Comparison of ENCODE assay signal across 10 cellular contexts in genomic region chr12:12901158-12901791, GRCh38. TPM values are rescaled to one million over a fixed set of nuclear protein-coding genes. Genes with fewer than 3 reads are reported as not detected.
DNase-seq lines count a peak whose midpoint lies in the region; ATAC-seq and TF ChIP-seq lines count a peak whose summit lies in the region.
"Had no signal": no experiment of that assay in that cellular context is flagged by ENCODE, and none has a peak within 500 bp of the region (broad histone marks: within the 10 kb centered on the region; RNA-seq: fewer than 3 reads in every experiment).

No MANE protein-coding gene starts in this region.

- ATAC-seq in GM23338: no peak
- no peak for ATAC-seq in GM19324 (IDR thresholded peaks at IDR 0.05; ENCODE audit: low FRiP score, unreplicated experiment)
- no peak for ATAC-seq in GM18511 (IDR thresholded peaks at IDR 0.05; ENCODE audit: unreplicated experiment)

- no peaks in the 10 kb centered on the region for H3K4me1 Mint-ChIP-seq in GM23338

- H4K20me1 ChIP-seq in GM23338 (replicated peaks; ENCODE audit: insufficient read depth): no peaks in the 10 kb centered on the region

- H3K27me3 Mint-ChIP-seq in GM23338 (ENCODE audit: insufficient read depth, low read depth, poor library complexity): peaks cover 8% of the 10 kb centered on the region

- H3K27ac ChIP-seq in GM23338 (ENCODE audit: low read depth): no peak overlapping the region
- H3K27ac ChIP-seq: parathyroid adenoma had no signal

- no peak overlapping the region for H3K27ac Mint-ChIP-seq in GM23338

- no peaks in the 10 kb centered on the region for H3K36me3 Mint-ChIP-seq in GM23338 (ENCODE audit: low read depth)

- H3F3A ChIP-seq in GM23338 (replicated peaks; ENCODE audit: low read depth): no peaks in the 10 kb centered on the region

- no peaks in the 10 kb centered on the region for H3K9me3 Mint-ChIP-seq in GM23338

- no peak overlapping the region for H3K4me3 Mint-ChIP-seq in GM23338

- TF ChIP-seq CTCF in GM23338 (conservative IDR thresholded peaks at IDR 0.05; ENCODE audit: low read depth in 2 of 2): no peak
- TF ChIP-seq CTCF in fibroblast of mammary gland (conservative IDR thresholded peaks at IDR 0.05; ENCODE audit: control insufficient read depth, insufficient read depth, low read depth, low read length): no peak
- no peak for TF ChIP-seq CTCF in retinal pigment epithelial cell (conservative IDR thresholded peaks at IDR 0.05; ENCODE audit: low read depth, low read length)

- H3K27me3 ChIP-seq in GM23338 (ENCODE audit: insufficient read depth): no peaks in the 10 kb centered on the region

- H3K9me2 ChIP-seq in GM23338 (ENCODE audit: insufficient read depth): no peaks in the 10 kb centered on the region

- no peaks in the 10 kb centered on the region for H3K36me3 ChIP-seq in GM23338 (ENCODE audit: insufficient read depth)

- H3K4me2 ChIP-seq in GM23338: no peak overlapping the region

- H3K4me3 ChIP-seq in GM23338 (no peak overlapping the region), fibroblast of mammary gland (ENCODE audit: control insufficient read depth, low read depth, low read length) (peak overlapping the region; percentile 32), retinal pigment epithelial cell (ENCODE audit: low read length) (peak overlapping the region; percentile 32)

- no peaks in the 10 kb centered on the region for H3K79me2 ChIP-seq in GM23338 (replicated peaks; ENCODE audit: insufficient read depth)
- H3K79me2 ChIP-seq: parathyroid adenoma had no signal

- H3K4me1 ChIP-seq in GM23338 (ENCODE audit: insufficient read depth): no peaks in the 10 kb centered on the region
- H3K4me1 ChIP-seq: parathyroid adenoma had no signal

- peak overlapping the region; percentile 10; the same call in 1 of the 2 replicates for H2AFZ ChIP-seq in GM23338
- H2AFZ ChIP-seq: parathyroid adenoma had no signal

- no peak for DNase-seq in GM23338 (ENCODE audit: low spot score)
- peak; percentile 88 for DNase-seq in RKO (ENCODE audit: low spot score)
- peak; percentile 99 for DNase-seq in fibroblast of mammary gland (ENCODE audit: low read depth)
- peak; percentile 95 for DNase-seq in retinal pigment epithelial cell (ENCODE audit: low read depth)
- DNase-seq in NCI-H2107 treated with DMSO at 0.1 percent for 48 hours (lab: John Stamatoyannopoulos, UW; ENCODE audit: unreplicated experiment): no peak
- no peak for DNase-seq in NCI-H2029 treated with DMSO at 0.1 percent for 48 hours (lab: John Stamatoyannopoulos, UW)
- DNase-seq: NCI-H345 had no signal

TF ChIP-seq in GM23338, 12 proteins besides CTCF, POLR2A, EP300 and RAD21:
- TF ChIP-seq ETS1 (IDR thresholded peaks at IDR 0.05) (no peak), JUNB (IDR thresholded peaks at IDR 0.05; ENCODE audit: unreplicated experiment) (no peak), ZNF331 (CRISPR knock-in tag; IDR thresholded peaks at IDR 0.05; ENCODE audit: low read depth) (no peak)

RNA-seq across cellular contexts. Expression of gene GPRC5A, which starts 9.9 kb away (rescaled TPM):
- total RNA-seq in GM23338 (2014; rRNA removed; shearing (Covaris generic)): 0.38 and 1.0 TPM in 2 replicates
- 0.16 and 0.21 TPM in 2 replicates for polyA plus RNA-seq in GM23338 (2016; fragmentation: Nextera tagmentation; extraction: Ambion mirVana)

RNA-seq across cellular contexts. Expression of gene GPRC5D, which starts 50.7 kb away (rescaled TPM):
- not detected in 2 replicates for total RNA-seq in GM23338 (2014; rRNA removed; shearing (Covaris generic))
- not detected in 2 replicates for polyA plus RNA-seq in GM23338 (2016; fragmentation: Nextera tagmentation; extraction: Ambion mirVana)

Comparison
In these comparisons a context has a peak if more than half of its experiments do, and no peak if none do; other contexts are left out.
1. DNase-seq: peak in RKO (single experiment), fibroblast of mammary gland (single experiment) and retinal pigment epithelial cell (single experiment); none in GM23338 (single experiment), NCI-H2107 treated with DMSO at 0.1 percent for 48 hours (single experiment) and NCI-H2029 treated with DMSO at 0.1 percent for 48 hours (single experiment).